8 cellular contexts compared by ENCODE assay signal in genomic region chr1:15345711-15346355, GRCh38.
DNase-seq lines count a peak whose midpoint lies in the region; ATAC-seq, FAIRE-seq and TF ChIP-seq lines count a peak whose summit lies in the region.

No MANE protein-coding gene starts in this region.

- H3K4me3 Mint-ChIP-seq in chondrocyte (ENCODE audit: unreplicated experiment) = no peak overlapping the region

- WGBS in GM12878 (ENCODE audit: insufficient coverage, insufficient replicate concordance, low lambda C conversion rate, missing lambda C conversion rate) = 27% methylated on average over 17 of the region's 17 CpGs
- WGBS in hepatocyte (ENCODE audit: low lambda C conversion rate, missing lambda C conversion rate) = 92% methylated on average over 17 of the region's 17 CpGs

- H3K27me3 ChIP-seq in GM12878 (replicated peaks in 1 of 2; ENCODE audit: control insufficient read depth in 2 of 2, insufficient read depth in 2 of 2, low read length in 1 of 2) (no peaks in the 10 kb centered on the region), hepatocyte (no peaks in the 10 kb centered on the region)

- peaks cover 3% of the 10 kb centered on the region for H3K27me3 Mint-ChIP-seq in chondrocyte (ENCODE audit: low read depth)

- no peaks in the 10 kb centered on the region for H3K79me2 ChIP-seq in GM12878 (ENCODE audit: control insufficient read depth, insufficient read depth, low read length)
- no peaks in the 10 kb centered on the region for H3K79me2 ChIP-seq in hepatocyte

- H3K9me3 Mint-ChIP-seq in chondrocyte (ENCODE audit: low read depth) = no peaks in the 10 kb centered on the region

- TF ChIP-seq RAD21 in GM12878 (IDR thresholded peaks at IDR 0.05; ENCODE audit: insufficient read depth, low read depth, low read length) = no peak

- H3K4me2 ChIP-seq in GM12878 (ENCODE audit: control insufficient read depth, insufficient read depth) (peak overlapping the region; percentile 81), hepatocyte (no peak overlapping the region)

- H3K9me3 ChIP-seq in GM12878 (replicated peaks; ENCODE audit: control insufficient read depth, insufficient read depth, low read length) (no peaks in the 10 kb centered on the region; the same call in 2 of the 3 replicates), hepatocyte (ENCODE audit: low read depth) (no peaks in the 10 kb centered on the region)

- BruUV-seq in GM12878 (replicated peaks; lab: Mats Ljungman, UMichigan) = no TSS peak

- TF ChIP-seq CTCF in GM12878 (IDR thresholded peaks at IDR 0.05 in 2 of 3, conservative IDR thresholded peaks at IDR 0.05 in 1 of 3; ENCODE audit: control insufficient read depth in 2 of 3, extremely low read depth in 1 of 3, insufficient read depth in 1 of 3, low read depth in 3 of 3, low read length in 3 of 3) (no peak), chondrocyte (IDR thresholded peaks at IDR 0.05) (no peak), hepatocyte (IDR thresholded peaks at IDR 0.05; ENCODE audit: poor library complexity) (no peak)

- H3K4me1 Mint-ChIP-seq in chondrocyte (ENCODE audit: low read depth) = peaks cover 28% of the 10 kb centered on the region

- H3K36me3 ChIP-seq in GM12878 (ENCODE audit: control insufficient read depth in 2 of 2, insufficient read depth in 2 of 2, low read length in 1 of 2) (no peaks in the 10 kb centered on the region), hepatocyte (replicated peaks; ENCODE audit: insufficient read depth, low read depth) (no peaks in the 10 kb centered on the region)

- no peaks in the 10 kb centered on the region for H3K36me3 Mint-ChIP-seq in chondrocyte (ENCODE audit: low read depth)

- H3K4me1 ChIP-seq in GM12878 (ENCODE audit: control insufficient read depth, insufficient read depth, low read length) = peaks cover 20% of the 10 kb centered on the region
- no peaks in the 10 kb centered on the region for H3K4me1 ChIP-seq in hepatocyte (ENCODE audit: insufficient read depth)

- H3K27ac ChIP-seq in GM12878 (ENCODE audit: control insufficient read depth, insufficient read depth) = peak overlapping the region; percentile 28; the same call in 1 of the 2 replicates
- H3K27ac ChIP-seq in hepatocyte = no peak overlapping the region

- no peak overlapping the region for H3K27ac Mint-ChIP-seq in chondrocyte (ENCODE audit: unreplicated experiment)

- peak overlapping the region; percentile 22 for H2AFZ ChIP-seq in GM12878 (ENCODE audit: control insufficient read depth, low read depth, low read length)
- no peak overlapping the region for H2AFZ ChIP-seq in hepatocyte

- no peak for TF ChIP-seq POLR2A in GM12878 (IDR thresholded peaks at IDR 0.05; ENCODE audit: low read depth, low read length)

- SMC1A ChIA-PET in GM12878 (lab: Charles Lee; ENCODE audit: uncharacterized antibody, unreplicated experiment) = no interaction called here

- TF ChIP-seq EP300 in GM12878 (IDR thresholded peaks at IDR 0.05; ENCODE audit: borderline replicate concordance in 1 of 2, control insufficient read depth in 1 of 2, low read depth in 2 of 2, low read length in 2 of 2) = no peak

- intact Hi-C loops in GM12878 (cut with micrococcal nuclease; ENCODE audit: unreplicated experiment) = no loop called here
- intact Hi-C loops in sciatic nerve (cut with DNase I) = no loop called here

- peak; percentile 38 for FAIRE-seq in GM12878 (lab: Jason Lieb, UNC)

- in situ Hi-C loops in GM12878 (cut with MboI) = no loop called here

- no peak overlapping the region for H3K9ac ChIP-seq in GM12878 (ENCODE audit: control insufficient read depth, insufficient read depth, low read length)

- CTCF ChIA-PET in GM12878 (lab: Yijun Ruan, JAX) = interaction anchor here (1.2 kb wide), 1 partner anchor 22 kb away, joined by 5 read pairs; no protein-coding TSS in a partner anchor

- no peak overlapping the region for H3K4me3 ChIP-seq in GM12878
- no peak overlapping the region for H3K4me3 ChIP-seq in hepatocyte

- peak; percentile 36 for DNase-seq in T-helper 22 cell (ENCODE audit: low read depth)
- no peak for DNase-seq in GM12878 (ENCODE audit: low read depth, low spot score)
- peak; percentile 71 for DNase-seq in sciatic nerve (ENCODE audit: low spot score)
- no peak for DNase-seq in OCI-M2 (lab: John Stamatoyannopoulos, UW; ENCODE audit: unreplicated experiment)
- DNase-seq in chondrocyte (ENCODE audit: low spot score) = no peak
- DNase-seq in hepatocyte (ENCODE audit: low spot score) = no peak
- DNase-seq in putamen (ENCODE audit: low spot score) = no peak

- H3K9me2 ChIP-seq in hepatocyte (replicated peaks; ENCODE audit: insufficient read depth) = no peaks in the 10 kb centered on the region

- H4K20me1 ChIP-seq in GM12878 (ENCODE audit: control insufficient read depth, insufficient read depth) (no peaks in the 10 kb centered on the region), hepatocyte (ENCODE audit: insufficient read depth, poor library complexity, severe bottlenecking) (no peaks in the 10 kb centered on the region)

- ATAC-seq in GM21423 (IDR thresholded peaks at IDR 0.05; ENCODE audit: unreplicated experiment) = peak; percentile 69
- peak; percentile 96 for ATAC-seq in GM12878
- peak; percentile 65 for ATAC-seq in sciatic nerve

- RAD21 ChIA-PET in GM12878 (lab: Charles Lee; ENCODE audit: unreplicated experiment) = interaction anchor here (1.9 kb wide), 1 partner anchor 23 kb away, joined by 5 read pairs; no protein-coding TSS in a partner anchor

- POLR2A ChIA-PET in GM12878 (lab: Charles Lee) = interaction anchor here (1.1 kb wide), 1 partner anchor 71 kb away, joined by 3 read pairs; no protein-coding TSS in a partner anchor

TF ChIP-seq in GM12878, 131 proteins besides CTCF, POLR2A, EP300 and RAD21 (continues in another document):
- TF ChIP-seq ETV6 (conservative IDR thresholded peaks at IDR 0.05 in 1 of 2, IDR thresholded peaks at IDR 0.05 in 1 of 2; ENCODE audit: borderline replicate concordance in 1 of 2, low read depth in 1 of 2) (peak in 1 of 2 experiments; percentile 45; a peak in 1 of 4 replicates), FOS (IDR thresholded peaks at IDR 0.05; ENCODE audit: borderline replicate concordance, extremely low read depth, insufficient read length) (no peak), STAT1 (conservative IDR thresholded peaks at IDR 0.05) (no peak), ASH2L (IDR thresholded peaks at IDR 0.05; ENCODE audit: borderline replicate concordance, low read depth) (no peak), ATF2 (IDR thresholded peaks at IDR 0.05; ENCODE audit: low read length) (no peak), NR2F1 (conservative IDR thresholded peaks at IDR 0.05) (0 out of 2 replicates have a peak, but pooled peaks have one; percentile 11), TCF12 (IDR thresholded peaks at IDR 0.05; ENCODE audit: low read depth, low read length) (no peak), ZNF687 (IDR thresholded peaks at IDR 0.05) (no peak), CHD2 (IDR thresholded peaks at IDR 0.05; ENCODE audit: borderline replicate concordance, low read depth, low read length) (no peak), LARP7 (IDR thresholded peaks at IDR 0.05) (no peak), SPI1 (IDR thresholded peaks at IDR 0.05; ENCODE audit: borderline replicate concordance, insufficient read depth, low read depth, low read length) (peak; percentile 28; the same call in 1 of the 2 replicates), SUPT20H (IDR thresholded peaks at IDR 0.05; ENCODE audit: borderline replicate concordance, control insufficient read depth, low read depth, low read length) (no peak), JUND (IDR thresholded peaks at IDR 0.05; ENCODE audit: low read depth, low read length) (peak; percentile 45; the same call in 1 of the 2 replicates), HDAC6 (IDR thresholded peaks at IDR 0.05; ENCODE audit: unreplicated experiment) (no peak), IKZF2 (IDR thresholded peaks at IDR 0.05) (peak; percentile 37 to 42; a peak in 2 of 4 replicates)

Comparison
In these comparisons a context has a peak if more than half of its experiments do, and no peak if none do; other contexts are left out.
1. DNase-seq: peak in T-helper 22 cell (single experiment) and sciatic nerve (single experiment); none in GM12878 (single experiment), OCI-M2 (single experiment), chondrocyte (single experiment), hepatocyte (single experiment) and putamen (single experiment).
2. Peak in every context shown above with its lines, with median percentiles within 50 percentile points of each other: ATAC-seq.